Comparison of ENCODE assay signal across 14 cellular contexts in genomic region chr1:166032901-166033371, GRCh38.
DNase-seq lines count a peak whose midpoint lies in the region; ATAC-seq and TF ChIP-seq lines count a peak whose summit lies in the region.
"Had no signal": no experiment of that assay in that cellular context is flagged by ENCODE, and none has a peak within 500 bp of the region (broad histone marks: within the 10 kb centered on the region; RNA-seq: fewer than 3 reads in every experiment).

No MANE protein-coding gene starts in this region.

- H3K79me1 ChIP-seq in mesendoderm (ENCODE audit: low read length): no peaks in the 10 kb centered on the region

- no peak overlapping the region for H2AK5ac ChIP-seq in mesendoderm (ENCODE audit: low read length)

- no peak overlapping the region for H3K23ac ChIP-seq in mesendoderm (ENCODE audit: low read length)

- no peak overlapping the region for H2BK120ac ChIP-seq in mesendoderm (ENCODE audit: low read depth, low read length)

- H3K27ac ChIP-seq in mesendoderm (ENCODE audit: low read depth, low read length): no peak overlapping the region
- H3K27ac ChIP-seq: Peyer's patch, suprapubic skin had no signal

- H2BK5ac ChIP-seq in mesendoderm (ENCODE audit: low read length): no peak overlapping the region

- H3K18ac ChIP-seq in mesendoderm (ENCODE audit: low read length): no peak overlapping the region

- H3K4me1 ChIP-seq in mesendoderm (ENCODE audit: control insufficient read depth, low read depth, low read length): peaks cover 5% of the 10 kb centered on the region
- H3K4me1 ChIP-seq: Peyer's patch had no signal

- DNase-seq in D341Med (ENCODE audit: low spot score) (peak; percentile 43), NCI-H1105 (lab: John Stamatoyannopoulos, UW) (peak; percentile 87), NCI-H526 (lab: John Stamatoyannopoulos, UW) (peak; percentile 72 to 79), mesendoderm (peak; percentile 17), HUDEP-2 (lab: John Stamatoyannopoulos, UW; ENCODE audit: unreplicated experiment in 76 of 76) (no peak), SW 1271 (lab: John Stamatoyannopoulos, UW) (no peak)
- DNase-seq: activated naive CD4-positive, alpha-beta T cell treated with Interleukin-2 at 50 U/mL for 16 hours; H9; natural killer cell had no signal

- no peak overlapping the region for H3K4me3 ChIP-seq in mesendoderm (ENCODE audit: low read length)
- H3K4me3 ChIP-seq: Peyer's patch, smooth muscle cell, suprapubic skin had no signal

- no peak overlapping the region for H4K5ac ChIP-seq in mesendoderm (ENCODE audit: low read length)

- no peak overlapping the region for H3K56ac ChIP-seq in mesendoderm (ENCODE audit: low read length)

- no peaks in the 10 kb centered on the region for H3K79me2 ChIP-seq in mesendoderm (ENCODE audit: control insufficient read depth, insufficient read depth, low read length)

- no peak overlapping the region for H4K8ac ChIP-seq in mesendoderm (ENCODE audit: low read depth, low read length)

- H3K27me3 ChIP-seq in mesendoderm (ENCODE audit: insufficient read depth, low read length, poor library complexity): no peaks in the 10 kb centered on the region
- H3K27me3 ChIP-seq: Peyer's patch, suprapubic skin had no signal

- no peak overlapping the region for H3K4ac ChIP-seq in mesendoderm (ENCODE audit: low read depth, low read length)

- H3K9ac ChIP-seq in mesendoderm (ENCODE audit: low read length): no peak overlapping the region

- H3K4me2 ChIP-seq in mesendoderm (ENCODE audit: low read length): no peak overlapping the region
- H3K4me2 ChIP-seq: smooth muscle cell had no signal

- WGBS in mesendoderm (ENCODE audit: extremely low coverage, insufficient coverage, low lambda C conversion rate): no CpG with 5 or more reads among the region's 8 CpGs

- H3K36me3 ChIP-seq in mesendoderm (ENCODE audit: control insufficient read depth, insufficient read depth, low read length): no peaks in the 10 kb centered on the region
- H3K36me3 ChIP-seq: Peyer's patch, suprapubic skin had no signal

- ATAC-seq in SK-N-SH treated with all-trans-retinoic acid at 6 μM for 48 hours (no peak), GM19035 (IDR thresholded peaks at IDR 0.05; ENCODE audit: unreplicated experiment) (no peak)
- ATAC-seq: natural killer cell had no signal

- H2BK15ac ChIP-seq in mesendoderm (replicated peaks; ENCODE audit: low read depth): no peak overlapping the region

TF ChIP-seq in SK-N-SH treated with all-trans-retinoic acid at 6 μM for 48 hours, 23 proteins besides CTCF, POLR2A, EP300 and RAD21:
- TF ChIP-seq RARB (CRISPR knock-in tag; IDR thresholded peaks at IDR 0.05): no peak
- TF ChIP-seq ESRRG (CRISPR knock-in tag; IDR thresholded peaks at IDR 0.05): no peak
- no peak for TF ChIP-seq ZC3H10 (CRISPR knock-in tag; IDR thresholded peaks at IDR 0.05)
- no peak for TF ChIP-seq OSR1 (CRISPR knock-in tag; IDR thresholded peaks at IDR 0.05)
- TF ChIP-seq CSDC2 (CRISPR knock-in tag; IDR thresholded peaks at IDR 0.05): no peak
- no peak for TF ChIP-seq ZNF8 (CRISPR knock-in tag; IDR thresholded peaks at IDR 0.05)
- no peak for TF ChIP-seq ZFP3 (CRISPR knock-in tag; IDR thresholded peaks at IDR 0.05)
- no peak for TF ChIP-seq ISL1 (CRISPR knock-in tag; IDR thresholded peaks at IDR 0.05)
- no peak for TF ChIP-seq ZNF565 (CRISPR knock-in tag; conservative IDR thresholded peaks at IDR 0.05; ENCODE audit: low read depth)
- TF ChIP-seq TCF4 (CRISPR knock-in tag; IDR thresholded peaks at IDR 0.05; ENCODE audit: borderline replicate concordance): no peak
- TF ChIP-seq CSRNP3 (CRISPR knock-in tag; IDR thresholded peaks at IDR 0.05): no peak
- no peak for TF ChIP-seq ARNTL (CRISPR knock-in tag; IDR thresholded peaks at IDR 0.05; ENCODE audit: borderline replicate concordance, low read depth)

Comparison
In these comparisons a context has a peak if more than half of its experiments do, and no peak if none do; other contexts are left out.
1. DNase-seq: peak in D341Med (single experiment), NCI-H1105 (single experiment), NCI-H526 (2 of 2) and mesendoderm (single experiment); none in HUDEP-2 (0 of 76) and SW 1271 (0 of 2).